In genomic region chr18:22283397-22283796, GRCh38 we compare ENCODE assay signal across 13 cellular contexts.
DNase-seq lines count a peak whose midpoint lies in the region; ATAC-seq and TF ChIP-seq lines count a peak whose summit lies in the region.
"Had no signal": no experiment of that assay in that cellular context is flagged by ENCODE, and none has a peak within 500 bp of the region (broad histone marks: within the 10 kb centered on the region; RNA-seq: fewer than 3 reads in every experiment).

No MANE protein-coding gene starts in this region.

- H3K9ac ChIP-seq in colonic mucosa (ENCODE audit: low read depth in 2 of 2, low read length in 2 of 2): peak overlapping the region in 1 of 2 donors; percentile 28

- no peaks in the 10 kb centered on the region for H3K27me3 ChIP-seq in Peyer's patch
- no peaks in the 10 kb centered on the region for H3K27me3 ChIP-seq in colonic mucosa
- H3K27me3 ChIP-seq: adrenal gland, gastrocnemius medialis, sigmoid colon had no signal

- H3K36me3 Mint-ChIP-seq in natural killer cell treated with Interleukin-12 subunit alpha and Interleukin-12 subunit beta and Interleukin-15 and Interleukin-18, amount 100 ng/mL, for 72 hours: no peaks in the 10 kb centered on the region
- H3K36me3 Mint-ChIP-seq: naive B cell had no signal

- H3K4me3 Mint-ChIP-seq in natural killer cell treated with Interleukin-12 subunit alpha and Interleukin-12 subunit beta and Interleukin-15 and Interleukin-18, amount 100 ng/mL, for 72 hours: no peak overlapping the region
- H3K4me3 Mint-ChIP-seq: naive B cell had no signal

- H3K27ac Mint-ChIP-seq in natural killer cell treated with Interleukin-12 subunit alpha and Interleukin-12 subunit beta and Interleukin-15 and Interleukin-18, amount 100 ng/mL, for 72 hours: peak overlapping the region; percentile 90 to 92
- H3K27ac Mint-ChIP-seq: naive B cell had no signal

- no peaks in the 10 kb centered on the region for H3K36me3 ChIP-seq in Peyer's patch
- H3K36me3 ChIP-seq in colonic mucosa: no peaks in the 10 kb centered on the region
- H3K36me3 ChIP-seq: adrenal gland, gastrocnemius medialis, sigmoid colon had no signal

- intact Hi-C loops in colonic mucosa (cut with DNase I): loop anchor here (10.0 kb wide), 1 partner anchor 281 kb away; no protein-coding TSS in a partner anchor

- H3K4me1 Mint-ChIP-seq in natural killer cell treated with Interleukin-12 subunit alpha and Interleukin-12 subunit beta and Interleukin-15 and Interleukin-18, amount 100 ng/mL, for 72 hours (ENCODE audit: low read depth in 2 of 2): peaks cover 36 to 42% of the 10 kb centered on the region in 2 donors
- H3K4me1 Mint-ChIP-seq: naive B cell had no signal

- DNase-seq in EL (peak; percentile 29), Peyer's patch (no peak), colonic mucosa (no peak), NCI-H1092 treated with DMSO at 0.1 percent for 48 hours (lab: John Stamatoyannopoulos, UW) (no peak), GDM1 (lab: John Stamatoyannopoulos, UW) (no peak), NCI-H2029 treated with DMSO at 0.1 percent for 48 hours (lab: John Stamatoyannopoulos, UW) (no peak)
- DNase-seq in natural killer cell treated with Interleukin-12 subunit alpha and Interleukin-12 subunit beta and Interleukin-15 and Interleukin-18, amount 100 ng/mL, for 72 hours (ENCODE audit: low spot score): no peak
- DNase-seq: activated T-cell treated with anti-CD3 and anti-CD28 coated beads for 4 hours; adrenal gland; effector CD8-positive, alpha-beta T cell; gastrocnemius medialis; naive B cell; sigmoid colon had no signal

- H3K27me3 Mint-ChIP-seq in natural killer cell treated with Interleukin-12 subunit alpha and Interleukin-12 subunit beta and Interleukin-15 and Interleukin-18, amount 100 ng/mL, for 72 hours: no peaks in the 10 kb centered on the region

- H3K4me3 ChIP-seq in Peyer's patch: no peak overlapping the region
- no peak overlapping the region for H3K4me3 ChIP-seq in colonic mucosa
- H3K4me3 ChIP-seq: adrenal gland, gastrocnemius medialis, sigmoid colon had no signal

- TF ChIP-seq POLR2A in Peyer's patch (IDR thresholded peaks at IDR 0.05): no peak

- H3K27ac ChIP-seq in Peyer's patch (peak overlapping the region in 3 of 4 donors; percentile 25 to 79 (median 50)), colonic mucosa (peak overlapping the region; percentile 66)
- H3K27ac ChIP-seq: gastrocnemius medialis, sigmoid colon had no signal

- no peak for TF ChIP-seq CTCF in Peyer's patch (IDR thresholded peaks at IDR 0.05)
- no peak for TF ChIP-seq CTCF in colonic mucosa (IDR thresholded peaks at IDR 0.05)

- H3K4me1 ChIP-seq in Peyer's patch: peaks cover 0 to 28% (median 0%) of the 10 kb centered on the region in 4 donors
- peaks cover 8% of the 10 kb centered on the region for H3K4me1 ChIP-seq in colonic mucosa
- H3K4me1 ChIP-seq: sigmoid colon had no signal

- H3K9me3 ChIP-seq in Peyer's patch: no peaks in the 10 kb centered on the region
- no peaks in the 10 kb centered on the region for H3K9me3 ChIP-seq in colonic mucosa
- H3K9me3 ChIP-seq: adrenal gland, gastrocnemius medialis, sigmoid colon had no signal

- ATAC-seq in natural killer cell treated with Interleukin-12 subunit alpha and Interleukin-12 subunit beta and Interleukin-15 and Interleukin-18, amount 100 ng/mL, for 72 hours: no peak
- ATAC-seq: gastrocnemius medialis had no signal

- H3K9me3 Mint-ChIP-seq in natural killer cell treated with Interleukin-12 subunit alpha and Interleukin-12 subunit beta and Interleukin-15 and Interleukin-18, amount 100 ng/mL, for 72 hours: peaks cover 3% of the 10 kb centered on the region
